29 cellular contexts compared by ENCODE assay signal in the genomic region with DNA sequence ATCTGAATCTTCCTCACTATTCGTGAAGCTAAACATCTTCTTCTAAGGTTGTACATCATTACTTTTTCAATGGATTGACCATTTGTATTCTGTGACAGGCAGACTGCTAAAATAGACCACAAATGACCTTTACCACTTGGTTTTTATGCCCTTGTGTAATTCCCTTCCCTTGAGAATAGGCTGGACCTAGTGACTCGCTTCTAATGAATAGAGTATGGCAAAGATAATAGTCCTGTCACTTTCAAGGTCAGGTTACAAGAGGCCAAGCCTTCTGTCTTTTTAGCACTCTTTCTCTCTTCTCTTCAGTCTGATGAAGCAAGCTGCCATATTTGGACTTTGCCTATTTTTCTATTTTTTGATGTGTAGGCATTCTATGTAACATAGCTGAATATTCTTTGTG.
"Had no signal": no experiment of that assay in that cellular context is flagged by ENCODE, and none has a peak within 500 bp of the region (broad histone marks: within the 10 kb centered on the region; RNA-seq: fewer than 3 reads in every experiment).

No MANE protein-coding gene starts in this region.

- DNase-seq: activated CD4-positive, alpha-beta T cell treated with anti-CD3 and anti-CD28 coated beads, Interleukin-2, amount 10 ng/mL, durations not matched to agents 7 days and 5 days; activated CD8-positive, alpha-beta T cell treated with anti-CD3 and anti-CD28 coated beads, Interleukin-2, amount 10 ng/mL, durations not matched to agents 7 days and 5 days; activated naive CD4-positive, alpha-beta T cell treated with Interleukin-2 at 50 U/mL for 16 hours; activated naive CD8-positive, alpha-beta T cell treated with anti-CD3 and anti-CD28 coated beads, Interleukin-2, amount 10 ng/mL, durations not matched to agents 7 days and 5 days; activated T-cell treated with anti-CD3 and anti-CD28 coated beads, Interleukin-2, amount 50 U/mL, for 24 hours; anterior cingulate cortex; colonic mucosa; erythroblast; heart left ventricle; kidney; left lung; mucosa of descending colon; naive B cell; psoas muscle; right lobe of liver; stimulated activated CD4-positive, alpha-beta T cell treated with anti-CD3 and anti-CD28 coated beads, Interleukin-4, amount 100 ng/mL, for 1 hour; stomach; upper lobe of left lung had no signal

- H3K9me3 Mint-ChIP-seq: activated naive CD8-positive, alpha-beta T cell treated with anti-CD3 and anti-CD28 coated beads, Interleukin-2, amount 10 ng/mL, durations not matched to agents 7 days and 5 days; activated T-helper 2 cell treated with anti-CD3 and anti-CD28 coated beads, Interferon-gamma antibody, Interleukin-2, Interleukin-4, amounts not matched to agents 10 μg/mL and 5 μg/mL and 100 μg/mL, durations not matched to agents 14 hours and 24 hours and 36 hours; memory B cell; stimulated activated effector memory CD8-positive, alpha-beta T cell treated with anti-CD3 and anti-CD28 coated beads, Interleukin-12 subunit alpha, Interleukin-12 subunit beta, amount 100 ng/mL, for 72 hours; T-helper 1 cell treated with Interleukin-12 subunit alpha and Interleukin-12 subunit beta and Interleukin-4 antibody, amounts not matched to agents 30 μg/mL and 1 μg/mL, for 36 hours had no signal

- H3K4me3 ChIP-seq: colonic mucosa, gastroesophageal sphincter, heart left ventricle, left lung, mucosa of descending colon, psoas muscle, right lobe of liver, smooth muscle cell, stomach, thoracic aorta, upper lobe of left lung had no signal

- H3K4me3 Mint-ChIP-seq: activated CD4-positive, alpha-beta T cell treated with anti-CD3 and anti-CD28 coated beads, Interleukin-2, amount 10 ng/mL, durations not matched to agents 7 days and 5 days; activated CD8-positive, alpha-beta T cell treated with anti-CD3 and anti-CD28 coated beads, Interleukin-2, amount 10 ng/mL, durations not matched to agents 7 days and 5 days; activated naive CD8-positive, alpha-beta T cell treated with anti-CD3 and anti-CD28 coated beads, Interleukin-2, amount 10 ng/mL, durations not matched to agents 7 days and 5 days; activated T-cell treated with anti-CD3 and anti-CD28 coated beads, Interleukin-2, amount 50 U/mL, for 24 hours; central memory CD8-positive, alpha-beta T cell; memory B cell; naive B cell; neural crest cell; stimulated activated effector memory CD8-positive, alpha-beta T cell treated with anti-CD3 and anti-CD28 coated beads, Interleukin-12 subunit alpha, Interleukin-12 subunit beta, amount 100 ng/mL, for 72 hours; T-helper 1 cell treated with Interleukin-12 subunit alpha and Interleukin-12 subunit beta and Interleukin-4 antibody, amounts not matched to agents 30 μg/mL and 1 μg/mL, for 36 hours had no signal

- H3K4me1 Mint-ChIP-seq: activated CD4-positive, alpha-beta T cell treated with anti-CD3 and anti-CD28 coated beads, Interleukin-2, amount 10 ng/mL, durations not matched to agents 7 days and 5 days; activated naive CD8-positive, alpha-beta T cell treated with anti-CD3 and anti-CD28 coated beads, Interleukin-2, amount 10 ng/mL, durations not matched to agents 7 days and 5 days; central memory CD8-positive, alpha-beta T cell; memory B cell; stimulated activated effector memory CD8-positive, alpha-beta T cell treated with anti-CD3 and anti-CD28 coated beads, Interleukin-12 subunit alpha, Interleukin-12 subunit beta, amount 100 ng/mL, for 72 hours had no signal

- H3K27ac Mint-ChIP-seq: activated CD4-positive, alpha-beta T cell treated with anti-CD3 and anti-CD28 coated beads, Interleukin-2, amount 10 ng/mL, durations not matched to agents 7 days and 5 days; activated CD8-positive, alpha-beta T cell treated with anti-CD3 and anti-CD28 coated beads, Interleukin-2, amount 10 ng/mL, durations not matched to agents 7 days and 5 days; activated naive CD8-positive, alpha-beta T cell treated with anti-CD3 and anti-CD28 coated beads, Interleukin-2, amount 10 ng/mL, durations not matched to agents 7 days and 5 days; activated T-cell treated with anti-CD3 and anti-CD28 coated beads, Interleukin-2, amount 50 U/mL, for 24 hours; activated T-helper 2 cell treated with anti-CD3 and anti-CD28 coated beads, Interferon-gamma antibody, Interleukin-2, Interleukin-4, amounts not matched to agents 10 μg/mL and 5 μg/mL and 100 μg/mL, durations not matched to agents 14 hours and 24 hours and 36 hours; memory B cell; naive B cell; stimulated activated effector memory CD8-positive, alpha-beta T cell treated with anti-CD3 and anti-CD28 coated beads, Interleukin-12 subunit alpha, Interleukin-12 subunit beta, amount 100 ng/mL, for 72 hours; T-helper 1 cell treated with Interleukin-12 subunit alpha and Interleukin-12 subunit beta and Interleukin-4 antibody, amounts not matched to agents 30 μg/mL and 1 μg/mL, for 36 hours had no signal

- H3K36me3 Mint-ChIP-seq: activated naive CD8-positive, alpha-beta T cell treated with anti-CD3 and anti-CD28 coated beads, Interleukin-2, amount 10 ng/mL, durations not matched to agents 7 days and 5 days; brain; memory B cell; naive B cell; stimulated activated effector memory CD8-positive, alpha-beta T cell treated with anti-CD3 and anti-CD28 coated beads, Interleukin-12 subunit alpha, Interleukin-12 subunit beta, amount 100 ng/mL, for 72 hours had no signal

- H3K27me3 ChIP-seq: colonic mucosa, gastroesophageal sphincter, heart left ventricle, left lung, right lobe of liver, stomach, upper lobe of left lung had no signal

- H3K27ac ChIP-seq: colonic mucosa, gastroesophageal sphincter, heart left ventricle, left lung, psoas muscle, right lobe of liver, stomach, thoracic aorta, upper lobe of left lung had no signal

- H3K36me3 ChIP-seq: colonic mucosa, gastroesophageal sphincter, heart left ventricle, left lung, right lobe of liver, stomach, thoracic aorta, upper lobe of left lung had no signal

- ATAC-seq: activated CD4-positive, CD25-positive, alpha-beta regulatory T cell treated with anti-CD3 and anti-CD28 coated beads, Interleukin-2, amount 50 U/mL, for 24 hours; activated CD8-positive, alpha-beta T cell treated with anti-CD3 and anti-CD28 coated beads, Interleukin-2, amount 10 ng/mL, durations not matched to agents 7 days and 5 days; gastroesophageal sphincter; left lung; mucosa of descending colon; right lobe of liver; stimulated activated effector memory CD8-positive, alpha-beta T cell treated with anti-CD3 and anti-CD28 coated beads, Interleukin-12 subunit alpha, Interleukin-12 subunit beta, amount 100 ng/mL, for 72 hours had no signal

- H3K9me3 ChIP-seq: colonic mucosa, gastroesophageal sphincter, left lung, mucosa of descending colon, psoas muscle, right lobe of liver, stomach, thoracic aorta, upper lobe of left lung had no signal

- H3K4me1 ChIP-seq: colonic mucosa, gastroesophageal sphincter, left lung, right lobe of liver, stomach, upper lobe of left lung had no signal

- H3K27me3 Mint-ChIP-seq: activated CD4-positive, alpha-beta T cell treated with anti-CD3 and anti-CD28 coated beads, Interleukin-2, amount 10 ng/mL, durations not matched to agents 7 days and 5 days; activated naive CD8-positive, alpha-beta T cell treated with anti-CD3 and anti-CD28 coated beads, Interleukin-2, amount 10 ng/mL, durations not matched to agents 7 days and 5 days; activated T-cell treated with anti-CD3 and anti-CD28 coated beads, Interleukin-2, amount 50 U/mL, for 24 hours; central memory CD8-positive, alpha-beta T cell; memory B cell; naive B cell had no signal
